ENCODE assay signal across 7 cellular contexts in the genomic region with DNA sequence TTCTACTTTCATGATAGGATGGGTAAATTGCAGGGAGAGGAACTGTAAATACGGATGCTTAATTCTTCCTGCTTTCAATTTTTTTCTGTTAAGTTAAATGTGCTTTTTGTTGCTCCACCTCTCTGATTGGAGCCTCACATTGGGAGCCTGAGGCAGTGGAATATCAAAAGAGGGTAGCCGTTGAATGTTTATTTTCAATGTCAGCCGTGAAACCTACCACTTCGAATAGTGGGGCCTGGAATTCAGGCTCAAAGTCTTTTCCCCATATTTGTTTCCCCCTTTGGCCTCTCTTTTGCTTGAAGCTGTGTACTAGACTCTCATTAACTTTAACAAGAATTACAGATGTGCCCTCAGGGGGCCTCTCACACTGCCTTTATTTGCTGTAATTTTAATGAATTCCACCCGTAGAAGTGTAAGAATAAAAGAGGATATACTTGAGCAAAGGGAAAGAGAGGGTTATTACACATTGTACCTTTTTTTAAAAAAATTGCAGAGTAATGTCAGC.
"Had no signal": no experiment of that assay in that cellular context is flagged by ENCODE, and none has a peak within 500 bp of the region (broad histone marks: within the 10 kb centered on the region; RNA-seq: fewer than 3 reads in every experiment).

No MANE protein-coding gene starts in this region.

- H3K27ac Mint-ChIP-seq: activated CD8-positive, alpha-beta T cell treated with anti-CD3 and anti-CD28 coated beads for 36 hours; memory B cell had no signal

- H3K9me3 Mint-ChIP-seq: activated CD8-positive, alpha-beta T cell treated with anti-CD3 and anti-CD28 coated beads for 36 hours; memory B cell had no signal

- H3K9me3 ChIP-seq: thyroid gland had no signal

- H3K27me3 ChIP-seq: foreskin keratinocyte, thyroid gland had no signal

- DNase-seq: activated CD8-positive, alpha-beta memory T cell treated with anti-CD3 and anti-CD28 coated beads, Interleukin-2, amount 50 U/mL, for 48 hours; activated CD8-positive, alpha-beta T cell treated with anti-CD3 and anti-CD28 coated beads for 36 hours; Right ventricle myocardium superior; thyroid gland had no signal

- ATAC-seq: activated CD8-positive, alpha-beta T cell treated with anti-CD3 and anti-CD28 coated beads for 36 hours; esophagus mucosa had no signal

- H3K27me3 Mint-ChIP-seq: activated CD8-positive, alpha-beta T cell treated with anti-CD3 and anti-CD28 coated beads for 36 hours; memory B cell had no signal

- H3K4me3 Mint-ChIP-seq: activated CD8-positive, alpha-beta T cell treated with anti-CD3 and anti-CD28 coated beads for 36 hours; memory B cell had no signal

- H3K4me3 ChIP-seq: thyroid gland had no signal

- H3K27ac ChIP-seq: foreskin keratinocyte, thyroid gland had no signal

- H3K4me1 Mint-ChIP-seq: memory B cell had no signal

- H3K36me3 ChIP-seq: thyroid gland had no signal

- H3K4me1 ChIP-seq: thyroid gland had no signal
